In the genomic region with DNA sequence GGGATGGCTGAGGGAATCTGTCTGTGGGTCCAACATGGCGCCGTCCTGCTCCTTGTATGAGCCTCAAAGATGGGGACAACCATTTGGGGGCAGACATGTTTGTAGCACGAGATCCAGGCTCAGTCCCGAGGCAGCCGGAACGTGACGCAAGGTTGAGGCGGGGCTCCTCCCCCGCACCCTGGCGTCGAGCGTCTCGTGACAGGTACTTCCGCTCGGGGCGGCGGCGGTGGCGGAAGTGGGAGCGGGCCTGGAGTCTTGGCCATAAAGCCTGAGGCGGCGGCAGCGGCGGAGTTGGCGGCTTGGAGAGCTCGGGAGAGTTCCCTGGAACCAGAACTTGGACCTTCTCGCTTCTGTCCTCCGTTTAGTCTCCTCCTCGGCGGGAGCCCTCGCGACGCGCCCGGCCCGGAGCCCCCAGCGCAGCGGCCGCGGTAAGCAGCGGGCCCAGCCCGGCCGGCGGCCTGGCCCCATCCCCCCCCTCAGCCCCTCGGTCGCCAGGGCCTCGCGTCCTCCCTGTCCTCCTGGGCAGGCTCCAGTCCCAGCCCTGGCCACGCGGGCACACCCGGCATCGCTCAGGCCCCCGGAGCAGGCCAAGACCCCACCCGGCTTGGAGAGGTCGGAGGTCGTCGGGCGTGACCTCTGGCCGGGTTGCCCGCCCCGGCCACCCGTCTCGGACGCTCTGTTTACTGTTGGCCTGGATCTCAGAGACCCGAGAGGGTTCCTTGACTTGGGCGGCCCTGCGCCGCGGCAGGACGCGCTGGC, we compare ENCODE assay signal across 8 cellular contexts. TPM values are rescaled to one million over a fixed set of nuclear protein-coding genes. Genes with fewer than 3 reads are reported as not detected.
DNase-seq lines count a peak whose midpoint lies in the region; ATAC-seq and TF ChIP-seq lines count a peak whose summit lies in the region.

A gene (plus strand): TSS at position 252 of the 759 bp plus-strand sequence. CDS start 69,185 bp downstream, outside the sequence.

- ATAC-seq in HG02623 (IDR thresholded peaks at IDR 0.05; ENCODE audit: unreplicated experiment) (peak; percentile 95), thoracic aorta (ENCODE audit: insufficient number of reproducible peaks, low FRiP score, low read depth) (peak; percentile 97)

- H3K9me3 Mint-ChIP-seq in activated naive CD8-positive, alpha-beta T cell (ENCODE audit: low read depth): no peaks in the 10 kb centered on the region

- H3K4me3 Mint-ChIP-seq in activated naive CD8-positive, alpha-beta T cell: peak within 1 kb of the TSS; percentile 98

- peak within 1 kb of the TSS; percentile 99 for H3K4me2 ChIP-seq in osteoblast (ENCODE audit: insufficient read depth, low read length)

- peak within 1 kb of the TSS; percentile 100 for H2AFZ ChIP-seq in osteoblast (ENCODE audit: low read length)

- H3K27ac Mint-ChIP-seq in activated naive CD8-positive, alpha-beta T cell: peak within 1 kb of the TSS; percentile 91

- H4K20me1 ChIP-seq in osteoblast (ENCODE audit: insufficient read depth, low read length): peaks cover 44% of the 10 kb centered on the region

- H3K27ac ChIP-seq in osteoblast (ENCODE audit: low read depth, low read length) (peak within 1 kb of the TSS; percentile 96), thoracic aorta (peak within 1 kb of the TSS; percentile 96 to 97)

- no peak for TF ChIP-seq CTCF in GM10248 (IDR thresholded peaks at IDR 0.05; ENCODE audit: control extremely low read depth, extremely low read depth, low read depth, missing control alignments)
- TF ChIP-seq CTCF in osteoblast (IDR thresholded peaks at IDR 0.05; ENCODE audit: extremely low read depth, low read depth, low read length): no peak
- TF ChIP-seq CTCF in thoracic aorta (IDR thresholded peaks at IDR 0.05): no peak

- H3K4me3 ChIP-seq in osteoblast (ENCODE audit: insufficient read depth, low read length) (peak within 1 kb of the TSS; percentile 98), thoracic aorta (peak within 1 kb of the TSS; percentile 97)

- H3K36me3 ChIP-seq in osteoblast (ENCODE audit: insufficient read depth, low read length): no peaks in the 10 kb centered on the region
- no peaks in the 10 kb centered on the region for H3K36me3 ChIP-seq in thoracic aorta

- H3K36me3 Mint-ChIP-seq in activated naive CD8-positive, alpha-beta T cell: peaks cover 5% of the 10 kb centered on the region

- no peaks in the 10 kb centered on the region for H3K27me3 ChIP-seq in osteoblast (ENCODE audit: insufficient read depth, low read length)
- H3K27me3 ChIP-seq in thoracic aorta (replicated peaks; ENCODE audit: insufficient read depth): no peaks in the 10 kb centered on the region

- POLR2A ChIA-PET in GM10248 (lab: Yijun Ruan, JAX): interaction anchor here (1.8 to 3.0 kb wide), 2 partner anchors 10 to 12 kb away, joined by 4 to 15 read pairs; no protein-coding TSS in a partner anchor

- peaks cover 52% of the 10 kb centered on the region for H3K4me1 Mint-ChIP-seq in activated naive CD8-positive, alpha-beta T cell (ENCODE audit: low read depth)

- CTCF ChIA-PET in GM10248 (lab: Yijun Ruan, JAX): interaction anchor here (0.8 to 3.7 kb wide), 8 partner anchors 11 to 631 kb away, joined by 3 to 19 read pairs (median 3); no protein-coding TSS in a partner anchor

- no peaks in the 10 kb centered on the region for H3K27me3 Mint-ChIP-seq in activated naive CD8-positive, alpha-beta T cell

- peak; percentile 96 for DNase-seq in GM10248 (ENCODE audit: extremely low spot score)
- DNase-seq in NCI-H1105 (lab: John Stamatoyannopoulos, UW): peak; percentile 99
- peak; percentile 97 for DNase-seq in SKM-1 treated with dmso at 0.1 percent for 144 hours (lab: John Stamatoyannopoulos, UW; ENCODE audit: unreplicated experiment)
- DNase-seq in glomerular visceral epithelial cell (ENCODE audit: extremely low spot score): peak; percentile 96
- peak; percentile 98 for DNase-seq in osteoblast (ENCODE audit: insufficient read length, low spot score, missing footprints)
- DNase-seq in thoracic aorta (ENCODE audit: low spot score): peak; percentile 96

- H3K4me1 ChIP-seq in osteoblast (ENCODE audit: insufficient read depth, low read length) (peaks cover 34% of the 10 kb centered on the region), thoracic aorta (ENCODE audit: control insufficient read depth in 1 of 2, low read depth in 2 of 2) (peaks cover 31 to 43% of the 10 kb centered on the region in 2 donors)

- peaks cover 56% of the 10 kb centered on the region for H3K79me2 ChIP-seq in osteoblast (ENCODE audit: insufficient read depth, low read length)

- no peaks in the 10 kb centered on the region for H3K9me3 ChIP-seq in osteoblast (ENCODE audit: low read depth, low read length)
- H3K9me3 ChIP-seq in thoracic aorta: no peaks in the 10 kb centered on the region

RNA-seq across cellular contexts. Expression of the gene that starts here (rescaled TPM):
- total RNA-seq in osteoblast: 86.0 and 86.1 TPM in 2 replicates
- total RNA-seq in thoracic aorta: 100 to 1,000 TPM in 1 of 2 donors, 10 to 100 TPM in 1; 73.1 to 108 TPM

Comparison
In these comparisons a context has a peak if more than half of its experiments do, and no peak if none do; other contexts are left out.
1. Peak in every context shown above with its lines: DNase-seq, ATAC-seq, H3K4me3 ChIP-seq and H3K27ac ChIP-seq.